In the genomic region with DNA sequence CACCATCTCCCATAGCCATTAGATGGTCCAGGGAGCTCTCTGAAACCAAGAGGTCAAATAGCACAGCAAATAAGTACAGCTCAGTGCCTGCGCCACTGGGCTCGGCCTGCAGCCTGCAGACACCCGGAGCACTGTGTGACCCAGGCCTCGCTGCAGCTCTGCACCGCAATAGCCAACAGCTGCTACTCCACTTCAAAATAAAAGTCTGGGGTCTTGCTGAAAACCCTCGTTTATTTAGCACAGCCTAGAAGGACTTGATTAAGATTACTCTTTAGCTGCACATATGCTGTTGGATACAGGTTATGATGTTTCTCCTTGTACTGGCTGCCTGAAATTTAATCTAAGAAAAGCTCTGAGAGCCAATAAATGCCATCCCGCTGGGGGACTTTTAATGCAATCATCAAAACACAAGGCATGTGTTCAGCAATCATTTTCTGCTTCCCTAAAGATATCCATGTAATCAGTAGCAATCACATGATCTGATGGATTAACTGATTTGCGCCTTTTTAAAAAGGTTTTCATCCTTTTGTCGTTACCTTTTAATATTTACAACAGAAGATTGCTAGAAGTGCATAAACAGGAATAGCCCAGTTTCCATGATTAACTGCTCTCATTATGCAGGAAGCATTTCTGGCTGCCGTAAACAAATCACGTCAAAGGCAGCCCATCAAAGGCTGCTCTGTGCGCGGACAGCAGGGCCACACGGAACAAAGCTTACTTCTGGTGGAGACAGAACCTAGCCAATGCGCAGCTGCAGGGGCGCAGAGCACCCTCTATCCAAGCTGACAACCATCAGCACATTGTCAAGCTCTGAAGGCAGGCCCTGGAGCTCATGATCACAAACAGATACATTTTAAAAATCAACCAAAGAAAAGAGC, we compare ENCODE assay signal across 8 cellular contexts. TPM values are rescaled to one million over a fixed set of nuclear protein-coding genes. Genes with fewer than 3 reads are reported as not detected.
DNase-seq lines count a peak whose midpoint lies in the region; ATAC-seq and TF ChIP-seq lines count a peak whose summit lies in the region.

No MANE protein-coding gene starts in this region.

- peak overlapping the region; percentile 92 for H3K27ac ChIP-seq in cardiac muscle cell

- no peak for TF ChIP-seq CTCF in cardiac muscle cell (IDR thresholded peaks at IDR 0.05; ENCODE audit: low read depth, low read length)

- ATAC-seq in GM19397 (IDR thresholded peaks at IDR 0.05; ENCODE audit: unreplicated experiment): peak; percentile 95
- ATAC-seq in HG03432 (IDR thresholded peaks at IDR 0.05; ENCODE audit: unreplicated experiment): peak; percentile 96

- H3K4me1 ChIP-seq in cardiac muscle cell (ENCODE audit: low read depth): peaks cover 33% of the 10 kb centered on the region

- DNase-seq in DMS 273 (lab: John Stamatoyannopoulos, UW; ENCODE audit: unreplicated experiment): peak; percentile 92
- peak; percentile 50 for DNase-seq in NCI-H510A treated with DMSO at 0.1 percent for 48 hours (lab: John Stamatoyannopoulos, UW)
- peak in 55 of 56 donors; percentile 21 to 98 (median 89) for DNase-seq in amygdala (lab: John Stamatoyannopoulos, UW)
- peak; percentile 81 to 86 for DNase-seq in cardiac muscle cell (ENCODE audit: low read depth in 1 of 2, low spot score in 1 of 2)
- peak; percentile 29 to 97 (median 88) for DNase-seq in nucleus accumbens (lab: John Stamatoyannopoulos, UW)
- no peak for DNase-seq in activated effector memory CD4-positive, alpha-beta T cell treated with anti-CD3 and anti-CD28 coated beads, Interleukin-2, amount 50 U/mL, for 16 hours

- no peaks in the 10 kb centered on the region for H3K27me3 ChIP-seq in cardiac muscle cell

- peak overlapping the region; percentile 42 for H3K4me3 ChIP-seq in cardiac muscle cell

- no peaks in the 10 kb centered on the region for H3K9me3 ChIP-seq in cardiac muscle cell (ENCODE audit: low read depth)

- no peaks in the 10 kb centered on the region for H3K36me3 ChIP-seq in cardiac muscle cell

RNA-seq across cellular contexts. Expression of a gene that starts 58.8 kb away (rescaled TPM):
- total RNA-seq in cardiac muscle cell: 61.0 and 112 TPM in 2 replicates
- 38.7 and 65.6 TPM in 2 replicates for polyA plus RNA-seq in cardiac muscle cell
